11 cellular contexts compared by ENCODE assay signal in genomic region chr5:143206194-143207053, GRCh38.
DNase-seq lines count a peak whose midpoint lies in the region; ATAC-seq, FAIRE-seq and TF ChIP-seq lines count a peak whose summit lies in the region.
"Had no signal": no experiment of that assay in that cellular context is flagged by ENCODE, and none has a peak within 500 bp of the region (broad histone marks: within the 10 kb centered on the region; RNA-seq: fewer than 3 reads in every experiment).

No MANE protein-coding gene starts in this region.

- H3K4me3 ChIP-seq in heart left ventricle (no peak overlapping the region), ascending aorta (no peak overlapping the region)
- H3K4me3 ChIP-seq: mucosa of descending colon had no signal

- intact Hi-C loops in heart left ventricle (cut with DNase I) (loop anchor here in 6 of 10 donors (5.0 to 10.0 kb wide), 7 partner anchors 79 to 279 kb away; partner anchors contain the start of gene NR3C1 (in 5 of the 6)), ascending aorta (cut with DNase I) (no loop called here)

- DNase-seq in GM12891 (ENCODE audit: insufficient read length, low spot score) (no peak), heart left ventricle (no peak), ascending aorta (ENCODE audit: low spot score in 2 of 2) (no peak), NCI-H446 (lab: John Stamatoyannopoulos, UW) (no peak)
- DNase-seq: DMS79 treated with DMSO at 0.1 percent for 48 hours, mucosa of descending colon, NCI-H2081 had no signal

- FAIRE-seq in GM12891 (lab: Jason Lieb, UNC) = peak; percentile 41

- peak overlapping the region in 1 of 12 donors; percentile 21 for H3K27ac ChIP-seq in heart left ventricle
- no peak overlapping the region for H3K27ac ChIP-seq in ascending aorta

- H3K36me3 ChIP-seq in heart left ventricle (no peaks in the 10 kb centered on the region), ascending aorta (no peaks in the 10 kb centered on the region)

- TF ChIP-seq CTCF in heart left ventricle (IDR thresholded peaks at IDR 0.05) (no peak), ascending aorta (IDR thresholded peaks at IDR 0.05) (no peak)

- H3K27me3 ChIP-seq in heart left ventricle (no peaks in the 10 kb centered on the region), ascending aorta (no peaks in the 10 kb centered on the region)

- TF ChIP-seq POLR2A in GM12891 (IDR thresholded peaks at IDR 0.05; ENCODE audit: low read depth, low read length) (no peak), heart left ventricle (IDR thresholded peaks at IDR 0.05) (no peak)

- H3K4me1 ChIP-seq in heart left ventricle = peaks cover 0 to 71% (median 44%) of the 10 kb centered on the region in 12 donors
- peaks cover 3 to 4% of the 10 kb centered on the region in 2 donors for H3K4me1 ChIP-seq in ascending aorta

- peaks cover 0 to 9% (median 0%) of the 10 kb centered on the region in 12 donors for H3K9me3 ChIP-seq in heart left ventricle
- peaks cover 0 to 5% of the 10 kb centered on the region in 2 donors for H3K9me3 ChIP-seq in ascending aorta
- H3K9me3 ChIP-seq: mucosa of descending colon had no signal

- peak; percentile 51 for ATAC-seq in GM19438 (IDR thresholded peaks at IDR 0.05; ENCODE audit: low read depth, unreplicated experiment)
- peak; percentile 54 for ATAC-seq in HG03175 (IDR thresholded peaks at IDR 0.05; ENCODE audit: unreplicated experiment)
- ATAC-seq in esophagus mucosa = peak; percentile 81
- ATAC-seq in heart left ventricle = no peak
- ATAC-seq in GM21619 (IDR thresholded peaks at IDR 0.05; ENCODE audit: unreplicated experiment) = no peak
- ATAC-seq: mucosa of descending colon had no signal

- WGBS in heart left ventricle, 4 donors = 80 to 94% (median 91%) methylated on average over 19 of the region's 19 CpGs

TF ChIP-seq in GM12891, 5 proteins besides CTCF, POLR2A, EP300 and RAD21:
- TF ChIP-seq PAX5 (IDR thresholded peaks at IDR 0.05; ENCODE audit: insufficient read depth, low read length, severe bottlenecking) (no peak), SPI1 (IDR thresholded peaks at IDR 0.05; ENCODE audit: low read depth, low read length) (peak; percentile 86), TAF1 (IDR thresholded peaks at IDR 0.05; ENCODE audit: low read depth, low read length) (peak; percentile 19; the same call in 1 of the 2 replicates)

Comparison
In these comparisons a context has a peak if more than half of its experiments do, and no peak if none do; other contexts are left out.
1. ATAC-seq: peak in GM19438 (single experiment), HG03175 (single experiment) and esophagus mucosa (single experiment); none in heart left ventricle (0 of 4) and GM21619 (single experiment).